Comparison of ENCODE assay signal across 8 cellular contexts in the genomic region with DNA sequence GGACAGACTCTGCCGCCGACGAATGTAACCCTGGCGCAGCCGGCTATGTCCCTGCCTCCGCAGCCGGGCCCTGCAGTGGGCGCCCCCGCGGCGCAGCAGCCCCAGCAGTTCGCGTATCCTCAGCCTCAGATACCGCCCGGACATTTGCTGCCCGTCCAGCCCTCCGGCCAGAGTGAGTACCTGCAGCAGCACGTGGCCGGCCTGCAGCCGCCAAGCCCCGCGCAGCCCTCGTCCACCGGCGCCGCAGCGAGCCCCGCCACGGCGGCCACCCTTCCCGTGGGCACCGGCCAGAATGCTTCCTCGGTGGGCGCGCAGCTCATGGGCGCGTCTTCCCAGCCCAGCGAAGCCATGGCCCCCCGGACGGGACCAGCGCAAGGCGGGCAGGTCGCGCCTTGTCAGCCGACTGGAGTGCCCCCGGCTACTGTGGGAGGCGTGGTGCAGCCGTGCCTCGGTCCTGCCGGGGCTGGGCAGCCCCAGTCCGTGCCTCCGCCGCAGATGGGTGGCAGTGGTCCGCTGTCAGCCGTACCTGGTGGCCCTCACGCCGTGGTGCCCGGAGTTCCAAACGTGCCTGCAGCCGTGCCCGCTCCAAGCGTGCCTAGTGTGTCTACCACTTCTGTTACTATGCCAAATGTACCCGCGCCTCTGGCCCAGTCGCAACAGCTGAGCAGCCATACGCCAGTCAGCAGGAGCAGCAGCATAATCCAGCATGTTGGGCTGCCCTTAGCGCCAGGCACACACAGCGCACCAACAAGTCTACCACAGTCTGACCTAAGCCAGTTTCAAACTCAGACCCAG. TPM values are rescaled to one million over a fixed set of nuclear protein-coding genes. Genes with fewer than 3 reads are reported as not detected.
A peak's percentile ranks its signal among the peaks of the same experiment; 100 is the strongest.
DNase-seq lines count a peak whose midpoint lies in the region; ATAC-seq, FAIRE-seq and TF ChIP-seq lines count a peak whose summit lies in the region.

No MANE protein-coding gene starts in this region.

- no peak for FAIRE-seq in HepG2 (lab: Jason Lieb, UNC)

- 0% methylated on average over 4 of the region's 68 CpGs for WGBS in HepG2 (ENCODE audit: low lambda C conversion rate)

- H3K36me3 Mint-ChIP-seq in activated CD4-positive, alpha-beta T cell treated with anti-CD3 and anti-CD28 coated beads for 36 hours (ENCODE audit: low read depth): peaks cover 28% of the 10 kb centered on the region
- peaks cover 42% of the 10 kb centered on the region for H3K36me3 Mint-ChIP-seq in dendritic cell treated with granulocyte-macrophage colony-stimulating factor and Interleukin-4, amounts not matched to agents 40 ng/mL and 50 ng/mL, for 4 days (ENCODE audit: low read depth)

- peak overlapping the region; percentile 89 to 97 (median 90) for H3K4me3 ChIP-seq in HepG2 (replicated peaks in 1 of 3; ENCODE audit: insufficient read depth in 1 of 3, low read depth in 2 of 3, low read length in 3 of 3)

- no peak for TF ChIP-seq CTCF in HepG2 (CRISPR knock-in tag; IDR thresholded peaks at IDR 0.05)

- no peaks in the 10 kb centered on the region for H3K9me3 ChIP-seq in HepG2 (ENCODE audit: low read length)

- H3K79me2 ChIP-seq in HepG2 (ENCODE audit: insufficient read depth, low read length): peaks cover 64% of the 10 kb centered on the region

- POLR2A ChIA-PET in activated CD4-positive, alpha-beta T cell treated with anti-CD3 and anti-CD28 coated beads for 36 hours (lab: Charles Lee): interaction anchor here (0.8 kb wide), 1 partner anchor 136 kb away, joined by 3 read pairs; a partner anchor contains a TSS
- POLR2A ChIA-PET in HepG2 (lab: Yijun Ruan, JAX): interaction anchor here (0.8 to 2.0 kb wide), 3 partner anchors 26 to 193 kb away, joined by 4 to 6 read pairs (median 4); a partner anchor contains a TSS

- H3K27me3 Mint-ChIP-seq in activated CD4-positive, alpha-beta T cell treated with anti-CD3 and anti-CD28 coated beads for 36 hours: no peaks in the 10 kb centered on the region
- no peaks in the 10 kb centered on the region for H3K27me3 Mint-ChIP-seq in dendritic cell treated with granulocyte-macrophage colony-stimulating factor and Interleukin-4, amounts not matched to agents 40 ng/mL and 50 ng/mL, for 4 days

- no peak overlapping the region for H2AFZ ChIP-seq in HepG2 (ENCODE audit: low read length)

- H3K4me2 ChIP-seq in HepG2 (ENCODE audit: low read depth, low read length): peak overlapping the region; percentile 89

- peak; percentile 49 for DNase-seq in DMS53 (lab: John Stamatoyannopoulos, UW)
- no peak for DNase-seq in DMS53 treated with DMSO at 0.1 percent for 48 hours (lab: John Stamatoyannopoulos, UW; ENCODE audit: unreplicated experiment)
- peak; percentile 24 for DNase-seq in LoVo (ENCODE audit: low spot score)
- peak; percentile 67 for DNase-seq in activated CD4-positive, alpha-beta T cell treated with anti-CD3 and anti-CD28 coated beads for 36 hours
- DNase-seq in HepG2 (ENCODE audit: low spot score): no peak
- DNase-seq in stimulated activated CD4-positive, alpha-beta T cell treated with anti-CD3 and anti-CD28 coated beads, Interleukin-4, amount 100 ng/mL, for 24 hours: peak; percentile 20

- in situ Hi-C loops in HepG2 (cut with HindIII; ENCODE audit: extremely low pct_ligation_motif_present, low pct_unique_long_range_greater_than_20kb): no loop called here

- H3K4me1 Mint-ChIP-seq in activated CD4-positive, alpha-beta T cell treated with anti-CD3 and anti-CD28 coated beads for 36 hours: peaks cover 41% of the 10 kb centered on the region
- H3K4me1 Mint-ChIP-seq in dendritic cell treated with granulocyte-macrophage colony-stimulating factor and Interleukin-4, amounts not matched to agents 40 ng/mL and 50 ng/mL, for 4 days (ENCODE audit: low read depth): peaks cover 14% of the 10 kb centered on the region

- CTCF ChIA-PET in activated CD4-positive, alpha-beta T cell treated with anti-CD3 and anti-CD28 coated beads for 36 hours (lab: Charles Lee): interaction anchor here (0.7 to 2.7 kb wide), 11 partner anchors 14 to 177 kb away, joined by 3 to 14 read pairs (median 3); no protein-coding TSS in a partner anchor
- CTCF ChIA-PET in HepG2 (lab: Yijun Ruan, JAX; ENCODE audit: low intra/inter-chr PET ratio, low total read pairs): interaction anchor here (1.1 kb wide), 1 partner anchor 85 kb away, joined by 4 read pairs; no protein-coding TSS in a partner anchor

- H3K27me3 ChIP-seq in HepG2 (ENCODE audit: control insufficient read depth in 1 of 2, insufficient read depth in 2 of 2, low read length in 2 of 2): no peaks in the 10 kb centered on the region; a peak in 1 of 5 replicates

- TF ChIP-seq EP300 in HepG2 (IDR thresholded peaks at IDR 0.05; ENCODE audit: low read depth in 2 of 2, low read length in 2 of 2) (no peak), HepG2 (CRISPR knock-in tag; IDR thresholded peaks at IDR 0.05; ENCODE audit: borderline replicate concordance) (no peak)

- H4K20me1 ChIP-seq in HepG2 (ENCODE audit: insufficient read depth, low read length): peaks cover 61% of the 10 kb centered on the region

- ATAC-seq in activated CD4-positive, alpha-beta T cell treated with anti-CD3 and anti-CD28 coated beads for 36 hours: no peak
- peak; percentile 21 for ATAC-seq in HepG2
- ATAC-seq in HG02970 (IDR thresholded peaks at IDR 0.05; ENCODE audit: low FRiP score, unreplicated experiment): no peak

- H3K9ac ChIP-seq in HepG2 (ENCODE audit: insufficient read depth, low read depth, low read length): peak overlapping the region; percentile 90

- no peak for TF ChIP-seq POLR2A in HepG2 (IDR thresholded peaks at IDR 0.05; ENCODE audit: insufficient read depth in 1 of 2, low read depth in 2 of 2, low read length in 2 of 2)

- peaks cover 27% of the 10 kb centered on the region for H3K4me1 ChIP-seq in HepG2 (ENCODE audit: insufficient read depth, low read length)

- peak overlapping the region; percentile 99 for H3K27ac ChIP-seq in HepG2 (ENCODE audit: extremely low read length, insufficient read depth, low read length)

- BruUV-seq in HepG2 (replicated peaks; lab: Mats Ljungman, UMichigan): no TSS peak

- no peaks in the 10 kb centered on the region for H3K9me3 Mint-ChIP-seq in activated CD4-positive, alpha-beta T cell treated with anti-CD3 and anti-CD28 coated beads for 36 hours (ENCODE audit: low read depth)
- no peaks in the 10 kb centered on the region for H3K9me3 Mint-ChIP-seq in dendritic cell treated with granulocyte-macrophage colony-stimulating factor and Interleukin-4, amounts not matched to agents 40 ng/mL and 50 ng/mL, for 4 days

- peak overlapping the region; percentile 74 for H3K27ac Mint-ChIP-seq in activated CD4-positive, alpha-beta T cell treated with anti-CD3 and anti-CD28 coated beads for 36 hours
- H3K27ac Mint-ChIP-seq in dendritic cell treated with granulocyte-macrophage colony-stimulating factor and Interleukin-4, amounts not matched to agents 40 ng/mL and 50 ng/mL, for 4 days: peak overlapping the region; percentile 98

- H3K36me3 ChIP-seq in HepG2 (replicated peaks in 1 of 2; ENCODE audit: control insufficient read depth in 1 of 2, insufficient read depth in 2 of 2, low read length in 2 of 2): 0 out of 5 replicates have a peak, but pooled peaks cover 1 to 6% of the 10 kb centered on the region in 2 experiments

- intact Hi-C loops in activated CD4-positive, alpha-beta T cell treated with anti-CD3 and anti-CD28 coated beads for 36 hours (cut with DNase I, micrococcal nuclease): loop anchor here (1.0 to 10.0 kb wide), 4 partner anchors 85 to 454 kb away; a partner anchor contains a TSS
- intact Hi-C loops in dendritic cell treated with granulocyte-macrophage colony-stimulating factor and Interleukin-4, amounts not matched to agents 40 ng/mL and 50 ng/mL, for 4 days (cut with micrococcal nuclease): loop anchor here (5.0 kb wide), 1 partner anchor 37 kb away; no protein-coding TSS in a partner anchor
- intact Hi-C loops in HepG2 (cut with micrococcal nuclease; ENCODE audit: unreplicated experiment): loop anchor here (1.0 to 10.0 kb wide), 5 partner anchors 37 to 476 kb away; a partner anchor contains a TSS

- TF ChIP-seq RAD21 in HepG2 (CRISPR knock-in tag; IDR thresholded peaks at IDR 0.05): peak; percentile 5; the same call in 1 of the 2 replicates

- peak overlapping the region; percentile 77 for H3K4me3 Mint-ChIP-seq in activated CD4-positive, alpha-beta T cell treated with anti-CD3 and anti-CD28 coated beads for 36 hours
- H3K4me3 Mint-ChIP-seq in dendritic cell treated with granulocyte-macrophage colony-stimulating factor and Interleukin-4, amounts not matched to agents 40 ng/mL and 50 ng/mL, for 4 days: peak overlapping the region; percentile 98

TF ChIP-seq in HepG2, 621 proteins besides CTCF, POLR2A, EP300 and RAD21 (continues in another document):
- TF ChIP-seq MYC (CRISPR knock-in tag; IDR thresholded peaks at IDR 0.05; ENCODE audit: borderline replicate concordance): peak; percentile 62

RNA-seq across cellular contexts. Expression of a gene that starts 2.4 kb away (rescaled TPM):
- total RNA-seq in activated CD4-positive, alpha-beta T cell treated with anti-CD3 and anti-CD28 coated beads for 36 hours: 10 to 100 TPM; 12.0 to 20.2 TPM
- total RNA-seq in HepG2 (2016; rRNA removed; fragmentation: Illumina TruSeq; extraction: Trizol): 8.2 and 11.5 TPM in 2 replicates
- 0.79 and 0.81 TPM in 2 replicates for total RNA-seq in HepG2 (2016; cell fraction: cytosol; rRNA removed; fragmentation: Illumina TruSeq; extraction: Trizol; ENCODE audit: low read depth)
- 7.1 and 9.7 TPM in 2 replicates for total RNA-seq in HepG2 (2016; cell fraction: insoluble cytoplasmic fraction; rRNA removed; fragmentation: Illumina TruSeq; extraction: Trizol)
- 3.6 TPM in 2 replicates for total RNA-seq in HepG2 (2016; cell fraction: membrane; rRNA removed; fragmentation: Illumina TruSeq; extraction: Trizol)
- 16.7 and 18.7 TPM in 2 replicates for total RNA-seq in HepG2 (2016; cell fraction: nucleus; rRNA removed; fragmentation: Illumina TruSeq; extraction: Trizol)
- polyA plus RNA-seq in HepG2 (2011; rRNA removed): 4.6 and 5.5 TPM in 2 replicates
- polyA plus RNA-seq in HepG2 (2011; cell fraction: cytosol; rRNA removed): 1.6 and 2.1 TPM in 2 replicates
- polyA plus RNA-seq in HepG2 (2011; cell fraction: nucleus; rRNA removed): 4.8 and 5.0 TPM in 2 replicates
- polyA plus RNA-seq in HepG2 (2012): 9.0 and 10.8 TPM in 2 replicates
- 0.38 and 0.61 TPM in 2 replicates for polyA plus RNA-seq in HepG2 (2016; cell fraction: cytosol; fragmentation: Illumina TruSeq; extraction: Trizol; ENCODE audit: low read depth)
- polyA plus RNA-seq in HepG2 (2016; cell fraction: insoluble cytoplasmic fraction; fragmentation: Illumina TruSeq; extraction: Trizol; ENCODE audit: low read depth): 11.1 and 16.7 TPM in 2 replicates
- 2.5 and 3.1 TPM in 2 replicates for polyA plus RNA-seq in HepG2 (2016; cell fraction: membrane; fragmentation: Illumina TruSeq; extraction: Trizol; ENCODE audit: low read depth)
- polyA plus RNA-seq in HepG2 (2016; cell fraction: nucleus; fragmentation: Illumina TruSeq; extraction: Trizol; ENCODE audit: insufficient read depth, low read depth): 24.7 and 29.1 TPM in 2 replicates
- 5.0 and 13.7 TPM in 2 replicates for polyA minus RNA-seq in HepG2 (2011; rRNA and poly(A)+ RNA removed; ENCODE audit: low replicate concordance)
- polyA minus RNA-seq in HepG2 (2011; cell fraction: cytosol; rRNA and poly(A)+ RNA removed): 10.4 and 11.1 TPM in 2 replicates
- polyA minus RNA-seq in HepG2 (2011; cell fraction: nucleus; rRNA and poly(A)+ RNA removed): 44.8 and 57.3 TPM in 2 replicates

Comparison
In these comparisons a context has a peak if more than half of its experiments do, and no peak if none do; other contexts are left out.
1. DNase-seq: peak in DMS53 (single experiment), LoVo (single experiment), activated CD4-positive, alpha-beta T cell treated with anti-CD3 and anti-CD28 coated beads for 36 hours (single experiment) and stimulated activated CD4-positive, alpha-beta T cell treated with anti-CD3 and anti-CD28 coated beads, Interleukin-4, amount 100 ng/mL, for 24 hours (single experiment); none in DMS53 treated with DMSO at 0.1 percent for 48 hours (single experiment) and HepG2 (single experiment).